ENCODE assay signal across 2 cellular contexts in genomic region chr14:20656274-20656673, GRCh38.
TF ChIP-seq lines count a peak whose summit lies in the region.

No MANE protein-coding gene starts in this region.

TF ChIP-seq in HEK293, 187 proteins besides CTCF, POLR2A, EP300 and RAD21:
- no peak for TF ChIP-seq GFI1B (tag by site-specific recombination; IDR thresholded peaks at IDR 0.05)
- peak; percentile 64; the same call in 1 of the 2 replicates for TF ChIP-seq TSHZ1 (tag by site-specific recombination; IDR thresholded peaks at IDR 0.05; ENCODE audit: borderline replicate concordance)
TF ChIP-seq in HEK293: peak in this region for 1.

TF ChIP-seq in GM12878, 131 proteins besides CTCF, POLR2A, EP300 and RAD21:
- TF ChIP-seq PBX3 (IDR thresholded peaks at IDR 0.05; ENCODE audit: insufficient replicate concordance, low read depth, low read length) (peak; percentile 19), CBX3 (IDR thresholded peaks at IDR 0.05; ENCODE audit: borderline replicate concordance, low read depth) (no peak), PKNOX1 (IDR thresholded peaks at IDR 0.05) (peak; percentile 43; the same call in 1 of the 2 replicates), E2F8 (IDR thresholded peaks at IDR 0.05; ENCODE audit: low read depth, partially characterized antibody) (no peak)
